Comparison of ENCODE assay signal across 29 cellular contexts in the genomic region with DNA sequence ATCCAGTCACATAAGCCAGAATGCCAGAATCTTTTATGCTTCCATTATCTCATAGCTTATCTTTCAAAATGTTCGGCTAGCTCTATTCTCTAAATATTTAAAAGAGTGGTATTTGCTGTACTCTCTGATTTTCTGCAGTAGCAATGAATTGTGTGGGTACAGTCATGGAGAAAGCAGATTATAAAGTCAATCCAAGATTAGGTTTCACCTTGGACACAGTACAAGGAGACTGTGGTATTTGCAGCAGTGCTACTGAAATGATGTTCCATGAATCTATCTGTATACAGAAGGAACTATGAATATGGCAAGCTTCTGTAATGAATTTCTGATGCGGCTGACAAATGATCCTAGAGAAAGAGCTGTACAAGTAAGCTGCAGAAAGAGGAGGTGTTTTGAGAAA. TPM values are rescaled to one million over a fixed set of nuclear protein-coding genes. Genes with fewer than 3 reads are reported as not detected.
DNase-seq lines count a peak whose midpoint lies in the region; ATAC-seq and TF ChIP-seq lines count a peak whose summit lies in the region.
"Had no signal": no experiment of that assay in that cellular context is flagged by ENCODE, and none has a peak within 500 bp of the region (broad histone marks: within the 10 kb centered on the region; RNA-seq: fewer than 3 reads in every experiment).

No MANE protein-coding gene starts in this region.

- CTCF ChIA-PET in IMR-90 (lab: Yijun Ruan, JAX): interaction anchor here (0.6 kb wide), 1 partner anchor 851 kb away, joined by 3 read pairs; no protein-coding TSS in a partner anchor

- no peak overlapping the region for H3K9ac ChIP-seq in IMR-90 (ENCODE audit: low read depth, low read length)
- H3K9ac ChIP-seq: BLaER1; BLaER1 treated with 17β-estradiol and CSF1 and Interleukin-3, amounts not matched to agents 10 nM and 100 nM had no signal

- no peak overlapping the region for H4K8ac ChIP-seq in IMR-90 (ENCODE audit: low read depth in 2 of 2, low read length in 2 of 2)

- H2AFZ ChIP-seq in IMR-90 (replicated peaks; ENCODE audit: low read length, poor library complexity): no peak overlapping the region

- no peak overlapping the region for H3K14ac ChIP-seq in IMR-90 (replicated peaks; ENCODE audit: low read depth, low read length)

- H3K56ac ChIP-seq in IMR-90 (ENCODE audit: extremely low read depth, insufficient read depth, low read length): no peak overlapping the region

- no TSS peak for BruUV-seq in IMR-90 (replicated peaks; lab: Mats Ljungman, UMichigan)

- no peak overlapping the region for H2BK20ac ChIP-seq in IMR-90 (ENCODE audit: low read depth, low read length)

- intact Hi-C loops in IMR-90 (cut with micrococcal nuclease): no loop called here

- no peak overlapping the region for H2BK120ac ChIP-seq in IMR-90 (ENCODE audit: low read depth, low read length)

- no peaks in the 10 kb centered on the region for H3K9me3 ChIP-seq in IMR-90 (ENCODE audit: control insufficient read depth, insufficient read depth, low read length)
- H3K9me3 ChIP-seq: A549; BE2C; BLaER1; BLaER1 treated with 17β-estradiol and CSF1 and Interleukin-3, amounts not matched to agents 10 nM and 100 nM; Caco-2 had no signal

- no peaks in the 10 kb centered on the region for H4K20me1 ChIP-seq in IMR-90 (ENCODE audit: insufficient read depth, low read length)
- H4K20me1 ChIP-seq: BLaER1; BLaER1 treated with 17β-estradiol and CSF1 and Interleukin-3, amounts not matched to agents 10 nM and 100 nM had no signal

- POLR2A ChIA-PET in IMR-90 (lab: Charles Lee; ENCODE audit: unreplicated experiment): no interaction called here

- no peak overlapping the region for H3K18ac ChIP-seq in IMR-90 (ENCODE audit: low read depth, low read length)

- no peaks in the 10 kb centered on the region; the same call in 1 of the 2 replicates for H3K9me1 ChIP-seq in IMR-90 (ENCODE audit: insufficient read depth, low read length)

- no peak overlapping the region for H3K27ac ChIP-seq in IMR-90 (ENCODE audit: insufficient read depth, low read length)
- H3K27ac ChIP-seq: 22Rv1; A549; BLaER1; BLaER1 treated with 17β-estradiol and CSF1 and Interleukin-3, amounts not matched to agents 10 nM and 100 nM; C4-2B had no signal

- no peak for TF ChIP-seq POLR2A in IMR-90 (IDR thresholded peaks at IDR 0.05; ENCODE audit: low read depth, low read length)

- in situ Hi-C loops in IMR-90 (cut with MboI; ENCODE audit: low sequenced_read_pairs): no loop called here

- no peak overlapping the region for H3K4ac ChIP-seq in IMR-90 (ENCODE audit: low read depth, low read length)

- H2BK15ac ChIP-seq in IMR-90 (ENCODE audit: low read depth, low read length): no peak overlapping the region

- H3K4me1 ChIP-seq in IMR-90 (ENCODE audit: control insufficient read depth, insufficient read depth, low read length): no peaks in the 10 kb centered on the region
- H3K4me1 ChIP-seq: A549, BE2C, Caco-2 had no signal

- H2AK9ac ChIP-seq in IMR-90 (replicated peaks; ENCODE audit: low read depth, low read length, poor library complexity): no peak overlapping the region

- WGBS in IMR-90 (ENCODE audit: extremely low coverage in 2 of 2, insufficient read length in 1 of 2), 2 experiments: no CpG with 5 or more reads among the region's 2 CpGs

- dilution Hi-C loops in IMR-90 (cut with HindIII; ENCODE audit: low sequenced_read_pairs, unreplicated experiment): no loop called here

- no peak overlapping the region for H2BK5ac ChIP-seq in IMR-90 (ENCODE audit: low read depth, low read length, poor library complexity, severe bottlenecking)

- H2AK5ac ChIP-seq in IMR-90 (ENCODE audit: low read depth, low read length): no peak overlapping the region

- no peak overlapping the region for H3K4me2 ChIP-seq in IMR-90 (ENCODE audit: low read depth, low read length)
- H3K4me2 ChIP-seq: A549; BLaER1; BLaER1 treated with 17β-estradiol and CSF1 and Interleukin-3, amounts not matched to agents 10 nM and 100 nM had no signal

- H4K91ac ChIP-seq in IMR-90 (ENCODE audit: insufficient read depth, low read depth, low read length): no peak overlapping the region

- H3K36me3 ChIP-seq in IMR-90 (ENCODE audit: control insufficient read depth, insufficient read depth, low read length): no peaks in the 10 kb centered on the region
- H3K36me3 ChIP-seq: BE2C; BLaER1; BLaER1 treated with 17β-estradiol and CSF1 and Interleukin-3, amounts not matched to agents 10 nM and 100 nM had no signal

- no peak overlapping the region for H3K23ac ChIP-seq in IMR-90 (ENCODE audit: low read depth, low read length)

- DNase-seq in IMR-90: peak; percentile 20
- peak; percentile 52 for DNase-seq in fibroblast of peridontal ligament (ENCODE audit: extremely low read depth)
- no peak for DNase-seq in RKO (ENCODE audit: low spot score)
- DNase-seq in HCEC 1CT: no peak
- DNase-seq: 8988T; ACHN; AML-193; BE2C; C1 segment of cervical spinal cord; Caco-2; Calu3; CD4-positive, alpha-beta memory T cell; CD4-positive, alpha-beta T cell; CD4-positive, CD25-positive, alpha-beta regulatory T cell; CD8-positive, alpha-beta memory T cell; CD8-positive, alpha-beta T cell; COR-L47; DMS 273 treated with DMSO at 0.1 percent for 48 hours; DMS153; DMS53; DMS79; DMS79 treated with DMSO at 0.1 percent for 48 hours; DND-41; EL had no signal

- H4K5ac ChIP-seq in IMR-90 (ENCODE audit: low read depth, low read length): no peak overlapping the region

- no peak for TF ChIP-seq CTCF in IMR-90 (conservative IDR thresholded peaks at IDR 0.05; ENCODE audit: low read depth, low read length)

- H3K27me3 ChIP-seq in IMR-90 (ENCODE audit: control insufficient read depth, insufficient read depth, low read length): no peaks in the 10 kb centered on the region
- H3K27me3 ChIP-seq: BE2C; BLaER1; BLaER1 treated with 17β-estradiol and CSF1 and Interleukin-3, amounts not matched to agents 10 nM and 100 nM had no signal

- no peaks in the 10 kb centered on the region for H3K79me1 ChIP-seq in IMR-90 (ENCODE audit: low read depth in 1 of 2, low read length in 2 of 2)

- TF ChIP-seq RAD21 in IMR-90 (IDR thresholded peaks at IDR 0.05; ENCODE audit: low read length): no peak

- ATAC-seq in IMR-90 (ENCODE audit: low read depth): peak; percentile 63
- ATAC-seq: A549; CD8-positive, alpha-beta T cell had no signal

- no peak overlapping the region for H3K4me3 ChIP-seq in IMR-90 (ENCODE audit: insufficient read depth, low read depth, low read length)
- H3K4me3 ChIP-seq: A549; BLaER1; BLaER1 treated with 17β-estradiol and CSF1 and Interleukin-3, amounts not matched to agents 10 nM and 100 nM had no signal

TF ChIP-seq in IMR-90, 13 proteins besides CTCF, POLR2A, EP300 and RAD21:
- no peak for TF ChIP-seq MXI1 (IDR thresholded peaks at IDR 0.05; ENCODE audit: borderline replicate concordance, low read depth, low read length)

RNA-seq across cellular contexts. Expression of a gene that starts 15.4 kb away (rescaled TPM):
- total RNA-seq in IMR-90 (2012; rRNA removed): 100 and 145 TPM in 2 replicates
- 13.7 and 16.8 TPM in 2 replicates for polyA plus RNA-seq in IMR-90 (2012; rRNA removed)
- polyA plus RNA-seq in IMR-90 (2012; cell fraction: cytosol; rRNA removed): 3.9 and 5.8 TPM in 2 replicates
- polyA plus RNA-seq in IMR-90 (2012; cell fraction: nucleus; rRNA removed; ENCODE audit: low replicate concordance): 2.7 and 11.3 TPM in 2 replicates

Comparison
In these comparisons a context has a peak if more than half of its experiments do, and no peak if none do; other contexts are left out.
1. DNase-seq: peak in IMR-90 (single experiment) and fibroblast of peridontal ligament (single experiment); none in RKO (single experiment) and HCEC 1CT (single experiment).